Comparison of ENCODE assay signal across 20 cellular contexts in genomic region chr5:34919077-34919476, GRCh38. TPM values are rescaled to one million over a fixed set of nuclear protein-coding genes. Genes with fewer than 3 reads are reported as not detected.
A peak's percentile ranks its signal among the peaks of the same experiment; 100 is the strongest.
DNase-seq lines count a peak whose midpoint lies in the region; ATAC-seq and TF ChIP-seq lines count a peak whose summit lies in the region.
"Had no signal": no experiment of that assay in that cellular context is flagged by ENCODE, and none has a peak within 500 bp of the region (broad histone marks: within the 10 kb centered on the region; RNA-seq: fewer than 3 reads in every experiment).

No MANE protein-coding gene starts in this region.

- no peak overlapping the region for H3K27ac ChIP-seq in AG04450 (ENCODE audit: low read depth, low read length)
- H3K27ac ChIP-seq in RWPE2 (ENCODE audit: poor library complexity, severe bottlenecking): no peak overlapping the region
- H3K27ac ChIP-seq: heart right ventricle had no signal

- POLR2A ChIA-PET in AG04450 (lab: Yijun Ruan, JAX): no interaction called here

- ATAC-seq in RWPE2 (ENCODE audit: low read depth) (no peak), HG03135 (IDR thresholded peaks at IDR 0.05; ENCODE audit: unreplicated experiment) (no peak), GM19397 (IDR thresholded peaks at IDR 0.05; ENCODE audit: unreplicated experiment) (no peak)
- ATAC-seq: activated CD4-positive, alpha-beta T cell treated with anti-CD3 and anti-CD28 coated beads for 36 hours; heart right ventricle; stimulated activated naive CD8-positive, alpha-beta T cell treated with anti-CD3 and anti-CD28 coated beads, Interleukin-15, amount 100 ng/mL, for 72 hours had no signal

- peaks cover 2% of the 10 kb centered on the region; the same call in 1 of the 2 replicates for H3K9me3 ChIP-seq in AG04450 (ENCODE audit: control insufficient read depth, insufficient read depth, low read length)
- H3K9me3 ChIP-seq in RWPE2 (ENCODE audit: severe bottlenecking): no peaks in the 10 kb centered on the region
- H3K9me3 ChIP-seq: heart right ventricle had no signal

- no peaks in the 10 kb centered on the region for H3K27me3 ChIP-seq in AG04450 (ENCODE audit: control insufficient read depth, insufficient read depth, low read length)
- H3K27me3 ChIP-seq in RWPE2 (ENCODE audit: insufficient read depth, poor library complexity, severe bottlenecking): no peaks in the 10 kb centered on the region
- H3K27me3 ChIP-seq: heart right ventricle had no signal

- DNase-seq in AG04450 (ENCODE audit: low read depth, low spot score): no peak
- DNase-seq in RWPE2 (ENCODE audit: low spot score): no peak
- DNase-seq in fibroblast of mammary gland (ENCODE audit: low read depth): no peak
- no peak for DNase-seq in middle frontal gyrus (ENCODE audit: extremely low spot score, low spot score)
- no peak for DNase-seq in iPS-NIHi7 (ENCODE audit: extremely low spot score)
- DNase-seq: activated CD4-positive, alpha-beta T cell treated with anti-CD3 and anti-CD28 coated beads for 36 hours; activated CD8-positive, alpha-beta memory T cell treated with anti-CD3 and anti-CD28 coated beads, Interleukin-2, amount 50 U/mL, for 48 hours; AML-193; cerebellar nuclear complex; DMS153; heart right ventricle; NCI-H1930; NCI-H69; RPMI8226; stimulated activated CD4-positive, alpha-beta T cell treated with anti-CD3 and anti-CD28 coated beads, Interleukin-12 subunit alpha, Interleukin-12 subunit beta, amount 100 ng/mL, for 4 hours; stimulated activated naive CD8-positive, alpha-beta T cell treated with anti-CD3 and anti-CD28 coated beads, Interleukin-15, amount 100 ng/mL, for 72 hours; T-helper 1 cell had no signal

- CTCF ChIA-PET in AG04450 (lab: Charles Lee): interaction anchor here (0.7 to 1.5 kb wide), 5 partner anchors 78 to 445 kb away, joined by 3 to 6 read pairs (median 4); no protein-coding TSS in a partner anchor

- TF ChIP-seq CTCF in AG04450 (IDR thresholded peaks at IDR 0.05; ENCODE audit: low read depth, low read length) (peak; percentile 14; the same call in 1 of the 2 replicates), GM12875 (IDR thresholded peaks at IDR 0.05; ENCODE audit: borderline replicate concordance, insufficient read depth, low read depth, low read length) (peak; percentile 12; the same call in 1 of the 2 replicates), RWPE2 (IDR thresholded peaks at IDR 0.05; ENCODE audit: poor library complexity, severe bottlenecking) (peak; percentile 5), fibroblast of mammary gland (conservative IDR thresholded peaks at IDR 0.05; ENCODE audit: control insufficient read depth, insufficient read depth, low read depth, low read length) (peak; percentile 27)

- no peak overlapping the region for H3K4me3 ChIP-seq in AG04450 (ENCODE audit: low read depth, low read length)
- H3K4me3 ChIP-seq in GM12875 (ENCODE audit: low read depth, low read length): no peak overlapping the region
- no peak overlapping the region for H3K4me3 ChIP-seq in RWPE2 (ENCODE audit: severe bottlenecking)
- no peak overlapping the region for H3K4me3 ChIP-seq in fibroblast of mammary gland (ENCODE audit: control insufficient read depth, low read depth, low read length)
- H3K4me3 ChIP-seq: heart right ventricle had no signal

- H3K36me3 ChIP-seq in RWPE2 (ENCODE audit: low read depth): peaks cover 75% of the 10 kb centered on the region

- H3K4me1 ChIP-seq in RWPE2 (ENCODE audit: insufficient read depth, poor library complexity, severe bottlenecking): peaks cover 30% of the 10 kb centered on the region

RNA-seq across cellular contexts. Expression of gene BRIX1, which starts 3.6 kb away (rescaled TPM):
- polyA plus RNA-seq in AG04450 (2011; rRNA removed): 34.3 and 49.2 TPM in 2 replicates
- polyA minus RNA-seq in AG04450 (2011; rRNA and poly(A)+ RNA removed): 12.9 and 24.5 TPM in 2 replicates

RNA-seq across cellular contexts. Expression of gene RAD1, which starts 3.8 kb away (rescaled TPM):
- polyA plus RNA-seq in AG04450 (2011; rRNA removed): 34.5 and 40.9 TPM in 2 replicates
- polyA minus RNA-seq in AG04450 (2011; rRNA and poly(A)+ RNA removed): 23.9 and 26.5 TPM in 2 replicates

RNA-seq across cellular contexts. Expression of gene DNAJC21, which starts 10.3 kb away (rescaled TPM):
- 23.9 and 40.7 TPM in 2 replicates for polyA plus RNA-seq in AG04450 (2011; rRNA removed)
- polyA minus RNA-seq in AG04450 (2011; rRNA and poly(A)+ RNA removed): 17.2 and 21.9 TPM in 2 replicates
